8 cellular contexts compared by ENCODE assay signal in the genomic region with DNA sequence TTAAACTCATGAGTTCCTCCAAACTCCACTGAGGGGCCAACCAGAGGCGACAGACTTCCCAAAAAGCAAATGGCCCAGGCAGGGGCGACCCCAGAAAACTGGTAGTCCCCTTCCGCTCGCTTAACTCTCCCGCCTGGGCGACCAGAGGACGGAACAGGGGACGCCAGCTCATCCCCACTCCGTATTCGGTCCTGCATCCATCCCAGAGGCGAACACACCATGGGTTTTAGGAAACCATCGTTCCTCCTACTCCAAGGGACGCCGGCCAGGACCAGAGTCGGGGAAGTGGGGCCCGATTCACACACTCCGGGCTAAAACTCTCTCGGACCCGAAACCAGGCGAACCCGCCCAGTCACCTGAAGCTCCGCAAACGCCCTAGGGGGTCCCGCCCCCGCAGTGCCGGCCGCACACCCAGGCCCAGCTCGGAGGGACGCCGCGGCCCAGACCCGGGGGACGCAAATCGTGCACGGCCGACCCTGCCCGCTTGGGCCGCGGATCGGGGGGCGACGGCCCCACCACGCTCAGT. TPM values are rescaled to one million over a fixed set of nuclear protein-coding genes. Genes with fewer than 3 reads are reported as not detected.
DNase-seq lines count a peak whose midpoint lies in the region; ATAC-seq, FAIRE-seq and TF ChIP-seq lines count a peak whose summit lies in the region.

No MANE protein-coding gene starts in this region.

- intact Hi-C loops in GM12878 (cut with micrococcal nuclease; ENCODE audit: unreplicated experiment) = loop anchor here (5.0 kb wide), 2 partner anchors 60 to 75 kb away; a partner anchor contains a TSS

- TF ChIP-seq CTCF in AG04450 (IDR thresholded peaks at IDR 0.05; ENCODE audit: low read depth, low read length) = no peak
- TF ChIP-seq CTCF in GM12878 (IDR thresholded peaks at IDR 0.05 in 2 of 3, conservative IDR thresholded peaks at IDR 0.05 in 1 of 3; ENCODE audit: control insufficient read depth in 2 of 3, extremely low read depth in 1 of 3, insufficient read depth in 1 of 3, low read depth in 3 of 3, low read length in 3 of 3) = no peak

- H3K4me2 ChIP-seq in GM12878 (ENCODE audit: control insufficient read depth, insufficient read depth) = peak overlapping the region; percentile 49

- no peak for FAIRE-seq in GM12878 (lab: Jason Lieb, UNC)

- SMC1A ChIA-PET in GM12878 (lab: Charles Lee; ENCODE audit: uncharacterized antibody, unreplicated experiment) = interaction anchor here (1.0 to 4.5 kb wide), 3 partner anchors 27 to 86 kb away, joined by 3 to 17 read pairs (median 10); no protein-coding TSS in a partner anchor

- no peaks in the 10 kb centered on the region for H3K27me3 ChIP-seq in AG04450 (ENCODE audit: control insufficient read depth, insufficient read depth, low read length)
- no peaks in the 10 kb centered on the region for H3K27me3 ChIP-seq in GM12878 (replicated peaks in 1 of 2; ENCODE audit: control insufficient read depth in 2 of 2, insufficient read depth in 2 of 2, low read length in 1 of 2)
- H3K27me3 ChIP-seq in iPS-15b (ENCODE audit: control insufficient read depth, insufficient read depth, low read length) = no peaks in the 10 kb centered on the region

- H3K79me2 ChIP-seq in GM12878 (ENCODE audit: control insufficient read depth, insufficient read depth, low read length) = peaks cover 63% of the 10 kb centered on the region

- in situ Hi-C loops in GM12878 (cut with MboI) = no loop called here

- H2AFZ ChIP-seq in GM12878 (ENCODE audit: control insufficient read depth, low read depth, low read length) = peak overlapping the region; percentile 66

- DNase-seq in AG04450 (ENCODE audit: low read depth, low spot score) = no peak
- DNase-seq in SK-N-DZ (ENCODE audit: low spot score) = peak; percentile 9
- DNase-seq in GM12878 (ENCODE audit: low read depth, low spot score) = no peak
- DNase-seq in SKM-1 (lab: John Stamatoyannopoulos, UW; ENCODE audit: unreplicated experiment) = no peak

- CTCF ChIA-PET in AG04450 (lab: Charles Lee) (interaction anchor here (0.7 to 1.2 kb wide), 3 partner anchors 27 to 456 kb away, joined by 3 to 7 read pairs (median 4); no protein-coding TSS in a partner anchor), GM12878 (lab: Yijun Ruan, JAX) (interaction anchor here (0.5 to 3.9 kb wide), 7 partner anchors 8 to 249 kb away, joined by 3 to 29 read pairs (median 3); a partner anchor contains a TSS)

- no peak for TF ChIP-seq EP300 in GM12878 (IDR thresholded peaks at IDR 0.05; ENCODE audit: borderline replicate concordance in 1 of 2, control insufficient read depth in 1 of 2, low read depth in 2 of 2, low read length in 2 of 2)

- no peak for TF ChIP-seq RAD21 in GM12878 (IDR thresholded peaks at IDR 0.05; ENCODE audit: insufficient read depth, low read depth, low read length)

- no TSS peak for BruUV-seq in GM12878 (replicated peaks; lab: Mats Ljungman, UMichigan)

- RAD21 ChIA-PET in GM12878 (lab: Charles Lee; ENCODE audit: unreplicated experiment) = interaction anchor here (0.9 to 1.5 kb wide), 3 partner anchors 8 to 27 kb away, joined by 3 to 5 read pairs (median 3); no protein-coding TSS in a partner anchor

- H3K9ac ChIP-seq in GM12878 (ENCODE audit: control insufficient read depth, insufficient read depth, low read length) (peak overlapping the region; percentile 93), iPS-15b (ENCODE audit: low read depth, low read length) (peak overlapping the region; percentile 93)

- TF ChIP-seq POLR2A in GM12878 (IDR thresholded peaks at IDR 0.05; ENCODE audit: low read depth, low read length) = no peak

- H3K4me1 ChIP-seq in GM12878 (ENCODE audit: control insufficient read depth, insufficient read depth, low read length) (peaks cover 8% of the 10 kb centered on the region), iPS-15b (ENCODE audit: control insufficient read depth, insufficient read depth, low read length) (peaks cover 19% of the 10 kb centered on the region)

- 1% methylated on average over 37 of the region's 43 CpGs for WGBS in GM12878 (ENCODE audit: insufficient coverage, insufficient replicate concordance, low lambda C conversion rate, missing lambda C conversion rate)

- H3K27ac ChIP-seq in AG04450 (ENCODE audit: low read depth, low read length) = peak overlapping the region; percentile 39
- H3K27ac ChIP-seq in GM12878 (ENCODE audit: control insufficient read depth, insufficient read depth) = peak overlapping the region; percentile 82
- H3K27ac ChIP-seq in skin epidermis = peak overlapping the region; percentile 78 to 97 (median 91)

- POLR2A ChIA-PET in AG04450 (lab: Yijun Ruan, JAX) (interaction anchor here (1.5 kb wide), 2 partner anchors 59 to 75 kb away, joined by 4 to 5 read pairs; no protein-coding TSS in a partner anchor), GM12878 (lab: Charles Lee) (interaction anchor here (0.8 to 1.1 kb wide), 4 partner anchors 9 to 287 kb away, joined by 4 to 7 read pairs (median 6); no protein-coding TSS in a partner anchor)

- no peaks in the 10 kb centered on the region for H4K20me1 ChIP-seq in GM12878 (ENCODE audit: control insufficient read depth, insufficient read depth)

- H3K9me3 ChIP-seq in AG04450 (ENCODE audit: control insufficient read depth, insufficient read depth, low read length) (no peaks in the 10 kb centered on the region; the same call in 1 of the 2 replicates), GM12878 (replicated peaks; ENCODE audit: control insufficient read depth, insufficient read depth, low read length) (no peaks in the 10 kb centered on the region; the same call in 2 of the 3 replicates), iPS-15b (ENCODE audit: control insufficient read depth, insufficient read depth, low read length) (no peaks in the 10 kb centered on the region)

- H3K4me3 ChIP-seq in AG04450 (ENCODE audit: low read depth, low read length) = peak overlapping the region; percentile 88
- H3K4me3 ChIP-seq in GM12878 = peak overlapping the region; percentile 95
- H3K4me3 ChIP-seq in iPS-15b (ENCODE audit: low read depth, low read length) = peak overlapping the region; percentile 93
- peak overlapping the region; percentile 80 to 99 (median 98) for H3K4me3 ChIP-seq in skin epidermis

- H3K36me3 ChIP-seq in GM12878 (ENCODE audit: control insufficient read depth in 2 of 2, insufficient read depth in 2 of 2, low read length in 1 of 2) = no peaks in the 10 kb centered on the region
- H3K36me3 ChIP-seq in iPS-15b (ENCODE audit: control insufficient read depth, insufficient read depth, low read length) = no peaks in the 10 kb centered on the region

- peak; percentile 36 for ATAC-seq in GM18868 (IDR thresholded peaks at IDR 0.05; ENCODE audit: unreplicated experiment)
- ATAC-seq in HG03095 (IDR thresholded peaks at IDR 0.05; ENCODE audit: unreplicated experiment) = peak; percentile 36
- peak; percentile 56 for ATAC-seq in GM12878

TF ChIP-seq in GM12878, 131 proteins besides CTCF, POLR2A, EP300 and RAD21 (continues in another document):
- TF ChIP-seq EGR1 (IDR thresholded peaks at IDR 0.05; ENCODE audit: borderline replicate concordance in 1 of 2, low read depth in 2 of 2, low read length in 2 of 2) (peak in 1 of 2 experiments; percentile 93; a peak in 2 of 3 replicates), DPF2 (IDR thresholded peaks at IDR 0.05) (0 out of 2 replicates have a peak, but pooled peaks have one; percentile 68), EZH2 (IDR thresholded peaks at IDR 0.05; ENCODE audit: borderline replicate concordance, control insufficient read depth, low read depth, low read length) (no peak), NFXL1 (IDR thresholded peaks at IDR 0.05; ENCODE audit: borderline replicate concordance) (0 out of 2 replicates have a peak, but pooled peaks have one; percentile 31)
- TF ChIP-seq, protein P1, sequence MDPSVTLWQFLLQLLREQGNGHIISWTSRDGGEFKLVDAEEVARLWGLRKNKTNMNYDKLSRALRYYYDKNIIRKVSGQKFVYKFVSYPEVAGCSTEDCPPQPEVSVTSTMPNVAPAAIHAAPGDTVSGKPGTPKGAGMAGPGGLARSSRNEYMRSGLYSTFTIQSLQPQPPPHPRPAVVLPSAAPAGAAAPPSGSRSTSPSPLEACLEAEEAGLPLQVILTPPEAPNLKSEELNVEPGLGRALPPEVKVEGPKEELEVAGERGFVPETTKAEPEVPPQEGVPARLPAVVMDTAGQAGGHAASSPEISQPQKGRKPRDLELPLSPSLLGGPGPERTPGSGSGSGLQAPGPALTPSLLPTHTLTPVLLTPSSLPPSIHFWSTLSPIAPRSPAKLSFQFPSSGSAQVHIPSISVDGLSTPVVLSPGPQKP (IDR thresholded peaks at IDR 0.05; ENCODE audit: low read depth, low read length) = no peak
- TF ChIP-seq, protein P2, sequence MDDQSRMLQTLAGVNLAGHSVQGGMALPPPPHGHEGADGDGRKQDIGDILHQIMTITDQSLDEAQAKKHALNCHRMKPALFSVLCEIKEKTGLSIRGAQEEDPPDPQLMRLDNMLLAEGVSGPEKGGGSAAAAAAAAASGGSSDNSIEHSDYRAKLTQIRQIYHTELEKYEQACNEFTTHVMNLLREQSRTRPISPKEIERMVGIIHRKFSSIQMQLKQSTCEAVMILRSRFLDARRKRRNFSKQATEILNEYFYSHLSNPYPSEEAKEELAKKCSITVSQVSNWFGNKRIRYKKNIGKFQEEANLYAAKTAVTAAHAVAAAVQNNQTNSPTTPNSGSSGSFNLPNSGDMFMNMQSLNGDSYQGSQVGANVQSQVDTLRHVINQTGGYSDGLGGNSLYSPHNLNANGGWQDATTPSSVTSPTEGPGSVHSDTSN (IDR thresholded peaks at IDR 0.05; ENCODE audit: insufficient replicate concordance, low read depth, low read length) = no peak

RNA-seq across cellular contexts. Expression of a gene that starts 0.5 kb away (rescaled TPM):
- polyA plus RNA-seq in AG04450 (2011; rRNA removed) (25.1 and 31.5 TPM in 2 replicates), GM12878 (2011; rRNA removed) (46.6 and 54.1 TPM in 2 replicates), GM12878 (2014; fragmentation: Illumina TruSeq; extraction: Trizol) (37.0 and 41.3 TPM in 2 replicates), GM12878 (2014; fragmentation: Nextera tagmentation; extraction: Ambion mirVana) (10 to 100 TPM; 17.4 to 25.8 TPM), GM12878 (2014; rRNA removed) (23.4 and 27.8 TPM in 2 replicates), GM12878 (2016; fragmentation: Nextera tagmentation; extraction: Ambion mirVana) (10 to 100 TPM; 43.5 to 45.3 TPM)
- polyA minus RNA-seq in AG04450 (2011; rRNA and poly(A)+ RNA removed) = 16.5 and 27.1 TPM in 2 replicates
- polyA plus RNA-seq in SK-N-DZ (2014; cell fraction: cytosol; rRNA removed) = 32.3 and 34.9 TPM in 2 replicates
- polyA plus RNA-seq in SK-N-DZ (2014; cell fraction: nucleus; rRNA removed) = 23.5 and 31.3 TPM in 2 replicates
- 85.3 and 88.4 TPM in 2 replicates for total RNA-seq in GM12878 (2013; cell fraction: nucleolus; rRNA removed)
- total RNA-seq in GM12878 (2014; rRNA removed) (38.0 and 46.3 TPM in 2 replicates), GM12878 (2014; rRNA removed; fragmentation: Illumina TruSeq; extraction: Trizol) (35.1 and 35.5 TPM in 2 replicates), GM12878 (2021) (30.0 and 30.4 TPM in 2 replicates)
- 11.6 TPM for polyA plus RNA-seq in GM12878 (2011; ENCODE audit: low read depth)
- polyA plus RNA-seq in GM12878 (2011; cell fraction: cytosol; rRNA removed) = 22.2 and 22.9 TPM in 2 replicates
- 28.5 and 31.8 TPM in 2 replicates for polyA plus RNA-seq in GM12878 (2011; cell fraction: nucleus; rRNA removed)
- polyA plus RNA-seq in GM12878 (2012) = 14.3 and 20.3 TPM in 2 replicates
- 44.7 and 52.7 TPM in 2 replicates for polyA minus RNA-seq in GM12878 (2011; rRNA and poly(A)+ RNA removed)
- 11.4 and 12.8 TPM in 2 replicates for polyA minus RNA-seq in GM12878 (2011; cell fraction: cytosol; rRNA and poly(A)+ RNA removed)
- 32.5 and 48.1 TPM in 2 replicates for polyA minus RNA-seq in GM12878 (2011; cell fraction: nucleus; rRNA and poly(A)+ RNA removed)

Comparison
In these comparisons a context has a peak if more than half of its experiments do, and no peak if none do; other contexts are left out.
1. H3K27ac ChIP-seq: peak in every context shown above with its lines; median percentile 91 in skin epidermis; 82 in GM12878; 39 in AG04450.